In the genomic region with DNA sequence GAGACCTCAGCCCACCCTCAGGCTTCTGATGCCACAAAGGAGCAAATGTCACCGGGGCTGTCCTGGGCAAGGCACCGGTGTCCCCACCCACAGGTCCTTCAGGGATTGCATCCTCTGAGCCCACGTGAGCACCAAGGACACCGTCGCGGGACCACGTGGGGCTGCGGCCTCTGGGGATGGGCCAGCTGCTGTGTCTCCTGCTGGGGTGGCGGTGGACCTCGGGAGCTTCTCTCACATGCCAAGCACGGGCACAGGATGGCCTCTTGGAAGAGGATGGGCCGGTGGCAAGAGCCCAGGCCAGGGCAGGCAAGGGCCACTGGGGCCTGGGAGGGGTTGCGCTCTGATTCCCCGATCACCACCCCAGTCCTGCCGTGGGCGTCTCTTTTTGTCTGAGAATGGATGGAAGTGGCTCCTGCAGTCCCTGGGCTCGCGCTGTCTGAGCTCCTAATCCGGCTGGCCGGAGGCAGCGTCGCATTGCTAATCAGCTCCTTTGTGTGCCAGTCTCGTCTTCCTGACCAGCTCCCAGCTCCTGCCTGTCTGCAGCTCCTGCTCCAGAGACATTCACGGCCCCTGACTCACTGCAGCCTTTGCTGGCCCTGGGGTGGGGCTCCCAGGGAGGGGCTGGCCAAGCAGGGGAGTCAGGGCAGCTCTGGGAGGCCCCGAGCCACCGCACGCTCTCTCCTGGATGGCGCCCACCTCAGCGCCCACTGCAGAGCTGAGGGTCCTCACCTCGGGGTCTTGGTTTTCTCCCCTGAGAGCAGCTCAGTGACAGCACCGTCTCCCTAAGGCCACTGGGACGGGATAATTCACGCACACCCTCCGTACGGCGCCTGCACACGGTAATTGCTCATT, we compare ENCODE assay signal across 13 cellular contexts.
DNase-seq lines count a peak whose midpoint lies in the region; ATAC-seq, FAIRE-seq and TF ChIP-seq lines count a peak whose summit lies in the region.
"Had no signal": no experiment of that assay in that cellular context is flagged by ENCODE, and none has a peak within 500 bp of the region (broad histone marks: within the 10 kb centered on the region; RNA-seq: fewer than 3 reads in every experiment).

No MANE protein-coding gene starts in this region.

- intact Hi-C loops in posterior vena cava (cut with DNase I), result no loop called here

- in situ Hi-C loops in GM13976 (cut with MboI; ENCODE audit: low sequenced_read_pairs, unreplicated experiment), result no loop called here

- H3K9me3 ChIP-seq in RWPE2 (ENCODE audit: severe bottlenecking), result no peaks in the 10 kb centered on the region
- no peaks in the 10 kb centered on the region for H3K9me3 ChIP-seq in iPS-20b (ENCODE audit: insufficient read depth, low read depth, low read length)

- no peak for TF ChIP-seq POLR2A in H54 (IDR thresholded peaks at IDR 0.05; ENCODE audit: low read depth, low read length)

- TF ChIP-seq CTCF in RWPE2 (IDR thresholded peaks at IDR 0.05; ENCODE audit: poor library complexity, severe bottlenecking) (no peak), GM13976 (IDR thresholded peaks at IDR 0.05; ENCODE audit: borderline replicate concordance, control extremely low read depth, extremely low read depth, insufficient read depth, missing control alignments) (no peak)

- no peaks in the 10 kb centered on the region for H3K36me3 ChIP-seq in RWPE2 (ENCODE audit: low read depth)
- no peaks in the 10 kb centered on the region for H3K36me3 ChIP-seq in iPS-20b (ENCODE audit: insufficient read depth, low read depth, low read length)

- H3K4me1 ChIP-seq in RWPE2 (ENCODE audit: insufficient read depth, poor library complexity, severe bottlenecking) (no peaks in the 10 kb centered on the region), iPS-20b (ENCODE audit: insufficient read depth, low read length) (peaks cover 19% of the 10 kb centered on the region; the same call in 1 of the 2 replicates)

- FAIRE-seq in H54 (lab: Jason Lieb, UNC), result no peak

- H3K27ac ChIP-seq in RWPE2 (ENCODE audit: poor library complexity, severe bottlenecking), result no peak overlapping the region
- H3K27ac ChIP-seq in iPS-20b (ENCODE audit: low read length), result no peak overlapping the region

- DNase-seq in H54 (ENCODE audit: insufficient read length, low spot score) (peak; percentile 86), RWPE2 (ENCODE audit: low spot score) (no peak), posterior vena cava (ENCODE audit: low spot score) (peak; percentile 78), Kasumi-1 (lab: John Stamatoyannopoulos, UW) (no peak), GM13976 (ENCODE audit: low spot score) (no peak)
- DNase-seq in NK-92 treated with Interleukin-12 subunit alpha and Interleukin-12 subunit beta, amount 100 ng/mL, for 24 hours (lab: John Stamatoyannopoulos, UW), result no peak
- DNase-seq: activated naive CD4-positive, alpha-beta T cell treated with anti-CD3 and anti-CD28 coated beads for 36 hours; CD4-positive, CD25-positive, alpha-beta regulatory T cell; NCI-H1105 treated with DMSO at 0.1 percent for 48 hours; SHP77 had no signal

- H3K4me3 ChIP-seq in RWPE2 (ENCODE audit: severe bottlenecking) (no peak overlapping the region), iPS-20b (ENCODE audit: low read length) (no peak overlapping the region)

- peak overlapping the region; percentile 48; the same call in 1 of the 2 replicates for H3K9ac ChIP-seq in iPS-20b (ENCODE audit: low read depth, low read length)

- H3K27me3 ChIP-seq in RWPE2 (ENCODE audit: insufficient read depth, poor library complexity, severe bottlenecking) (no peaks in the 10 kb centered on the region), iPS-20b (ENCODE audit: insufficient read depth, low read length) (no peaks in the 10 kb centered on the region)

- ATAC-seq in RWPE2 (ENCODE audit: low read depth), result peak; percentile 28; the same call in 1 of the 3 replicates
- no peak for ATAC-seq in HG02981 (IDR thresholded peaks at IDR 0.05; ENCODE audit: unreplicated experiment)
- ATAC-seq: left lobe of liver had no signal

Comparison
In these comparisons a context has a peak if more than half of its experiments do, and no peak if none do; other contexts are left out.
1. DNase-seq: peak in H54 (single experiment) and posterior vena cava (single experiment); none in RWPE2 (single experiment), NK-92 treated with Interleukin-12 subunit alpha and Interleukin-12 subunit beta, amount 100 ng/mL, for 24 hours (single experiment), Kasumi-1 (0 of 2) and GM13976 (single experiment).